Comparison of ENCODE assay signal across 8 cellular contexts in genomic region chr15:58457466-58457965, GRCh38. TPM values are rescaled to one million over a fixed set of nuclear protein-coding genes. Genes with fewer than 3 reads are reported as not detected.
A peak's percentile ranks its signal among the peaks of the same experiment; 100 is the strongest.
DNase-seq lines count a peak whose midpoint lies in the region; ATAC-seq and TF ChIP-seq lines count a peak whose summit lies in the region.

No MANE protein-coding gene starts in this region.

- no peaks in the 10 kb centered on the region for H3K9me3 ChIP-seq in AG04450 (ENCODE audit: control insufficient read depth, insufficient read depth, low read length)
- no peaks in the 10 kb centered on the region for H3K9me3 ChIP-seq in prostate gland

- H3K36me3 ChIP-seq in prostate gland, result no peaks in the 10 kb centered on the region

- DNase-seq in AG04450 (ENCODE audit: low read depth, low spot score) (peak; percentile 80), GM19240 (ENCODE audit: insufficient read length, low spot score) (peak; percentile 55), iPS-NIHi7 (ENCODE audit: extremely low spot score) (no peak), SKM-1 treated with dmso at 0.1 percent for 144 hours (lab: John Stamatoyannopoulos, UW; ENCODE audit: unreplicated experiment) (no peak), prostate gland (ENCODE audit: low spot score) (no peak)
- peak; percentile 32 for DNase-seq in activated naive CD4-positive, alpha-beta T cell treated with anti-CD3 and anti-CD28 coated beads, Interleukin-2, amount 10 ng/mL, durations not matched to agents 7 days and 5 days
- peak; percentile 70 for DNase-seq in stimulated activated CD8-positive, alpha-beta memory T cell treated with anti-CD3 and anti-CD28 coated beads, Interleukin-4, amount 100 ng/mL, for 48 hours

- no peaks in the 10 kb centered on the region for H3K9me3 Mint-ChIP-seq in activated naive CD4-positive, alpha-beta T cell treated with anti-CD3 and anti-CD28 coated beads, Interleukin-2, amount 10 ng/mL, durations not matched to agents 7 days and 5 days

- no peaks in the 10 kb centered on the region for H3K4me1 ChIP-seq in prostate gland (replicated peaks)

- H3K4me1 Mint-ChIP-seq in activated naive CD4-positive, alpha-beta T cell treated with anti-CD3 and anti-CD28 coated beads, Interleukin-2, amount 10 ng/mL, durations not matched to agents 7 days and 5 days, result peaks cover 53% of the 10 kb centered on the region

- CTCF ChIA-PET in AG04450 (lab: Charles Lee), result interaction anchor here (0.9 to 1.1 kb wide), 2 partner anchors 11 to 187 kb away, joined by 3 read pairs; no protein-coding TSS in a partner anchor
- CTCF ChIA-PET in activated naive CD4-positive, alpha-beta T cell treated with anti-CD3 and anti-CD28 coated beads, Interleukin-2, amount 10 ng/mL, durations not matched to agents 7 days and 5 days (lab: Charles Lee), result no interaction called here

- intact Hi-C loops in prostate gland (cut with DNase I), result no loop called here

- H3K4me3 Mint-ChIP-seq in activated naive CD4-positive, alpha-beta T cell treated with anti-CD3 and anti-CD28 coated beads, Interleukin-2, amount 10 ng/mL, durations not matched to agents 7 days and 5 days, result no peak overlapping the region

- TF ChIP-seq POLR2A in prostate gland (IDR thresholded peaks at IDR 0.05), result no peak

- no peak; the same call in 1 of the 2 replicates for TF ChIP-seq CTCF in AG04450 (IDR thresholded peaks at IDR 0.05; ENCODE audit: low read depth, low read length)
- TF ChIP-seq CTCF in prostate gland (IDR thresholded peaks at IDR 0.05), result no peak

- POLR2A ChIA-PET in AG04450 (lab: Yijun Ruan, JAX), result interaction anchor here (0.9 to 1.4 kb wide), 3 partner anchors 12 to 97 kb away, joined by 3 to 5 read pairs (median 3); no protein-coding TSS in a partner anchor

- peaks cover 2% of the 10 kb centered on the region for H3K36me3 Mint-ChIP-seq in activated naive CD4-positive, alpha-beta T cell treated with anti-CD3 and anti-CD28 coated beads, Interleukin-2, amount 10 ng/mL, durations not matched to agents 7 days and 5 days

- H3K27me3 Mint-ChIP-seq in activated naive CD4-positive, alpha-beta T cell treated with anti-CD3 and anti-CD28 coated beads, Interleukin-2, amount 10 ng/mL, durations not matched to agents 7 days and 5 days, result no peaks in the 10 kb centered on the region

- H3K4me3 ChIP-seq in AG04450 (ENCODE audit: low read depth, low read length) (no peak overlapping the region), prostate gland (no peak overlapping the region)

- 67% methylated on average over 7 of the region's 7 CpGs for WGBS in prostate gland

- peak; percentile 61 for ATAC-seq in HG03469 (IDR thresholded peaks at IDR 0.05; ENCODE audit: unreplicated experiment)

- H3K27me3 ChIP-seq in AG04450 (ENCODE audit: control insufficient read depth, insufficient read depth, low read length) (peaks cover 3% of the 10 kb centered on the region), prostate gland (replicated peaks; ENCODE audit: insufficient read depth) (no peaks in the 10 kb centered on the region)

- H3K27ac ChIP-seq in AG04450 (ENCODE audit: low read depth, low read length) (peak overlapping the region; percentile 49), prostate gland (no peak overlapping the region)

- H3K27ac Mint-ChIP-seq in activated naive CD4-positive, alpha-beta T cell treated with anti-CD3 and anti-CD28 coated beads, Interleukin-2, amount 10 ng/mL, durations not matched to agents 7 days and 5 days, result peak overlapping the region; percentile 9

RNA-seq across cellular contexts. Expression of gene LIPC, which starts 25.7 kb away (rescaled TPM):
- 0.81 and 0.82 TPM in 2 replicates for polyA plus RNA-seq in AG04450 (2011; rRNA removed)
- polyA minus RNA-seq in AG04450 (2011; rRNA and poly(A)+ RNA removed), result 1.1 TPM in 2 replicates
- under 1 TPM in 1 of 2 donors, not detected in 1; 0.14 TPM for total RNA-seq in prostate gland

Comparison
In these comparisons a context has a peak if more than half of its experiments do, and no peak if none do; other contexts are left out.
1. DNase-seq: peak in AG04450 (single experiment), GM19240 (single experiment), activated naive CD4-positive, alpha-beta T cell treated with anti-CD3 and anti-CD28 coated beads, Interleukin-2, amount 10 ng/mL, durations not matched to agents 7 days and 5 days (single experiment) and stimulated activated CD8-positive, alpha-beta memory T cell treated with anti-CD3 and anti-CD28 coated beads, Interleukin-4, amount 100 ng/mL, for 48 hours (single experiment); none in iPS-NIHi7 (single experiment), SKM-1 treated with dmso at 0.1 percent for 144 hours (single experiment) and prostate gland (single experiment).